ENCODE assay signal across 8 cellular contexts in genomic region chr4:151408380-151408629, GRCh38. TPM values are rescaled to one million over a fixed set of nuclear protein-coding genes. Genes with fewer than 3 reads are reported as not detected.
DNase-seq lines count a peak whose midpoint lies in the region; ATAC-seq and TF ChIP-seq lines count a peak whose summit lies in the region.

No MANE protein-coding gene starts in this region.

- peaks cover 66% of the 10 kb centered on the region for H3K27me3 Mint-ChIP-seq in brain
- H3K27me3 Mint-ChIP-seq in mesothelial cell of epicardium (ENCODE audit: low read depth) = peaks cover 31% of the 10 kb centered on the region

- H3K27ac ChIP-seq in DND-41 (ENCODE audit: low read length) = no peak overlapping the region

- peak overlapping the region in 3 of 5 experiments; percentile 72 to 88 (median 80) for H3K27ac Mint-ChIP-seq in brain
- peak overlapping the region; percentile 98 for H3K27ac Mint-ChIP-seq in mesothelial cell of epicardium

- H3K4me1 Mint-ChIP-seq in brain (peaks cover 23% of the 10 kb centered on the region), mesothelial cell of epicardium (peaks cover 34% of the 10 kb centered on the region)

- H3K4me3 Mint-ChIP-seq in brain (peak overlapping the region; percentile 81 to 93 (median 88)), mesothelial cell of epicardium (peak overlapping the region; percentile 86)

- H3K9me3 ChIP-seq in DND-41 (ENCODE audit: insufficient read depth, low read length, severe bottlenecking) = no peaks in the 10 kb centered on the region

- no peaks in the 10 kb centered on the region for H4K20me1 ChIP-seq in DND-41 (ENCODE audit: insufficient read depth, low read length)

- H2AFZ ChIP-seq in DND-41 (ENCODE audit: low read depth, low read length) = peak overlapping the region; percentile 74

- DNase-seq in DND-41 = no peak
- no peak for DNase-seq in mesothelial cell of epicardium (ENCODE audit: low spot score in 2 of 2, unreplicated experiment in 2 of 2)
- DNase-seq in NCI-H187 (lab: John Stamatoyannopoulos, UW) = no peak
- no peak for DNase-seq in midbrain (lab: John Stamatoyannopoulos, UW)
- no peak for DNase-seq in NCI-H1092 treated with DMSO at 0.1 percent for 48 hours (lab: John Stamatoyannopoulos, UW)

- H3K4me3 ChIP-seq in DND-41 (ENCODE audit: low read depth in 1 of 2, low read length in 2 of 2) = peak overlapping the region; percentile 13 to 63; a peak in 3 of 4 replicates

- peak overlapping the region; percentile 40 for H3K9ac ChIP-seq in DND-41 (ENCODE audit: low read depth, low read length)

- H3K36me3 Mint-ChIP-seq in brain (no peaks in the 10 kb centered on the region), mesothelial cell of epicardium (no peaks in the 10 kb centered on the region)

- H3K9me3 Mint-ChIP-seq in brain = peaks cover 0 to 2% (median 0%) of the 10 kb centered on the region in 5 experiments
- H3K9me3 Mint-ChIP-seq in mesothelial cell of epicardium = no peaks in the 10 kb centered on the region

- peaks cover 24% of the 10 kb centered on the region for H3K4me1 ChIP-seq in DND-41 (ENCODE audit: insufficient read depth, low read length)

- no peaks in the 10 kb centered on the region for H3K79me2 ChIP-seq in DND-41 (ENCODE audit: insufficient read depth, low read length)

- peak overlapping the region; percentile 99 for H3K4me2 ChIP-seq in DND-41 (ENCODE audit: insufficient read depth, low read length)

- H3K36me3 ChIP-seq in DND-41 (ENCODE audit: insufficient read depth, low read length) = no peaks in the 10 kb centered on the region

- ATAC-seq in DND-41 (ENCODE audit: insufficient read depth, low read depth) (peak; percentile 25), HG02943 (IDR thresholded peaks at IDR 0.05; ENCODE audit: low read depth, unreplicated experiment) (peak; percentile 8), GM18519 (IDR thresholded peaks at IDR 0.05; ENCODE audit: low FRiP score, unreplicated experiment) (no peak)

- peaks cover 32% of the 10 kb centered on the region for H3K27me3 ChIP-seq in DND-41 (ENCODE audit: insufficient read depth, low read length, poor library complexity)

- no peak for TF ChIP-seq CTCF in DND-41 (IDR thresholded peaks at IDR 0.05; ENCODE audit: borderline replicate concordance, extremely low read depth, low read length, poor library complexity, severe bottlenecking)
- TF ChIP-seq CTCF in brain (conservative IDR thresholded peaks at IDR 0.05) = no peak
- no peak for TF ChIP-seq CTCF in mesothelial cell of epicardium (IDR thresholded peaks at IDR 0.05; ENCODE audit: unreplicated experiment)

RNA-seq across cellular contexts. Expression of gene FHIP1A, which starts 0.7 kb away (rescaled TPM):
- 2.8 TPM for polyA plus RNA-seq in brain (ENCODE audit: insufficient read depth, low read depth, low replicate concordance)
- total RNA-seq in mesothelial cell of epicardium = 13.9 to 16.8 TPM (median 14.0 TPM) in 3 replicates
